In the genomic region with DNA sequence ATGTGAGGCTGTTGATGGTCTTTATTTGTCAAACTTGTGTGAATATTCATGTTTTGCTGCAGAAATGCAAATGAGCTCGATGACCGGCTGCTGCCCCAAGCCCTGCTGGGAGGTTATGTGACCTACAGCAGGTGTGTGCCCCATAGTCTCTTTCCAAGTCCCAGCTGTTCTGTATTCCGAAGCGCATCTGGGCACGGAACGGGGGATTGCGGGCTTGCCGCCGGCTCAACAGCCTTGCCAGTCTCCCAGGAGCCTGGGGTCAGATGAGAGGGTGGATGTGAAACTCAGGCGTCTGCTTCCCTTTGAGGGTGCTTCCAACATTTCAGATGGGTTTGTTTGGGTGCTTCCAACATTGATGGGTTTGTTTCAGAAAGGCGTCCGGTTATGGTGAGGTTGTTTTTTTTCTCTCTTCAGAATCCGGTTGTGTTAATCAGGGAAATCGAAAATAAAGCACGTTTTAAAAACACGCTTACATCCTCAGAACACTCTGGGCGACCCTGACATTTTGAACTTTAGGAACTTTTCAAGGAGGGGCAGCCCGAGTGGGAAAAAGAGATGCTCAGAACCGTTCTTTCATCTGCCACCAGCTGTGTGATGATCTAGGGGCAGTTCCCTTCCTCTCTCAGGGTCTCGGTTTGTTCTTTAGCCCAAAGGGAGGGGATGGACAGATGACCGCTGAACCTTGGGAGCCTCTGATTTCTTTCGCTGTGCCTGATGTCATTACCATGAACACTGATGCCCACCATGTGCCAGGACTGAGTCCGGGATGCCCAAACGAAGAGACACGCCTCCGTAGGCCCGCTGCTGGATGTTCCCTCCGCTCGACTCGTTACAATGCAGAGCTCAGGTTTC, we compare ENCODE assay signal across 8 cellular contexts. TPM values are rescaled to one million over a fixed set of nuclear protein-coding genes. Genes with fewer than 3 reads are reported as not detected.
DNase-seq lines count a peak whose midpoint lies in the region; ATAC-seq, FAIRE-seq and TF ChIP-seq lines count a peak whose summit lies in the region.

No MANE protein-coding gene starts in this region.

- BruUV-seq in GM12878 (replicated peaks; lab: Mats Ljungman, UMichigan), result no TSS peak

- no peak overlapping the region for H3K9ac ChIP-seq in GM12878 (ENCODE audit: control insufficient read depth, insufficient read depth, low read length)

- peak overlapping the region; percentile 61 for H2AFZ ChIP-seq in GM12878 (ENCODE audit: control insufficient read depth, low read depth, low read length)

- CTCF ChIA-PET in CD4-positive, alpha-beta T cell (lab: Charles Lee), result interaction anchor here (0.6 to 3.8 kb wide), 24 partner anchors 8 to 267 kb away, joined by 3 to 58 read pairs (median 3); a partner anchor contains a TSS
- CTCF ChIA-PET in GM12878 (lab: Yijun Ruan, JAX), result interaction anchor here (0.6 to 8.5 kb wide), 28 partner anchors 7 to 1211 kb away, joined by 3 to 125 read pairs (median 4); no protein-coding TSS in a partner anchor

- H3K4me3 ChIP-seq in GM12878 (peak overlapping the region; percentile 57; the same call in 1 of the 2 replicates), aorta (ENCODE audit: low read length in 2 of 2) (no peak overlapping the region)

- peaks cover 39% of the 10 kb centered on the region for H3K4me1 Mint-ChIP-seq in CD4-positive, alpha-beta T cell (ENCODE audit: low read depth)
- peaks cover 14 to 18% (median 17%) of the 10 kb centered on the region in 3 donors for H3K4me1 Mint-ChIP-seq in IgD-negative memory B cell
- H3K4me1 Mint-ChIP-seq in naive thymus-derived CD8-positive, alpha-beta T cell, result peaks cover 11 to 49% (median 34%) of the 10 kb centered on the region in 4 donors

- in situ Hi-C loops in GM12878 (cut with MboI), result no loop called here

- peaks cover 37% of the 10 kb centered on the region for H3K4me1 ChIP-seq in GM12878 (ENCODE audit: control insufficient read depth, insufficient read depth, low read length)
- H3K4me1 ChIP-seq in aorta (ENCODE audit: control insufficient read depth in 1 of 2, insufficient read depth in 2 of 2, low read length in 2 of 2), result no peaks in the 10 kb centered on the region

- WGBS in GM12878 (ENCODE audit: insufficient coverage, insufficient replicate concordance, low lambda C conversion rate, missing lambda C conversion rate), result 1% methylated on average over 30 of the region's 30 CpGs
- WGBS in aorta, 2 donors, result 4 to 5% methylated on average over 30 of the region's 30 CpGs

- peak overlapping the region; percentile 67 for H3K27ac Mint-ChIP-seq in CD4-positive, alpha-beta T cell
- peak overlapping the region; percentile 15 to 77 (median 53) for H3K27ac Mint-ChIP-seq in IgD-negative memory B cell
- peak overlapping the region in 8 of 10 donors; percentile 13 to 80 (median 56) for H3K27ac Mint-ChIP-seq in naive thymus-derived CD8-positive, alpha-beta T cell

- POLR2A ChIA-PET in CD4-positive, alpha-beta T cell (lab: Charles Lee), result interaction anchor here (0.8 to 7.8 kb wide), 9 partner anchors 17 to 261 kb away, joined by 3 to 119 read pairs (median 4); a partner anchor contains a TSS
- POLR2A ChIA-PET in GM12878 (lab: Charles Lee), result interaction anchor here (1.3 to 1.8 kb wide), 2 partner anchors 19 to 20 kb away, joined by 5 to 15 read pairs; no protein-coding TSS in a partner anchor
- POLR2A ChIA-PET in naive thymus-derived CD8-positive, alpha-beta T cell (lab: Charles Lee), result interaction anchor here (0.6 to 14.4 kb wide), 10 partner anchors 10 to 235 kb away, joined by 3 to 224 read pairs (median 4); a partner anchor contains a TSS

- H3K79me2 ChIP-seq in GM12878 (ENCODE audit: control insufficient read depth, insufficient read depth, low read length), result no peaks in the 10 kb centered on the region

- no peak for TF ChIP-seq RAD21 in GM12878 (IDR thresholded peaks at IDR 0.05; ENCODE audit: insufficient read depth, low read depth, low read length)

- SMC1A ChIA-PET in GM12878 (lab: Charles Lee; ENCODE audit: uncharacterized antibody, unreplicated experiment), result interaction anchor here (0.7 to 5.3 kb wide), 11 partner anchors 16 to 580 kb away, joined by 3 to 60 read pairs (median 5); a partner anchor contains a TSS

- no peak for DNase-seq in CD4-positive, alpha-beta T cell
- DNase-seq in GM12878 (ENCODE audit: low read depth, low spot score), result no peak
- peak in 3 of 10 donors; percentile 20 to 41 (median 29) for DNase-seq in naive thymus-derived CD8-positive, alpha-beta T cell
- no peak for DNase-seq in aorta
- no peak for DNase-seq in stimulated activated CD4-positive, alpha-beta T cell treated with anti-CD3 and anti-CD28 coated beads, Interleukin-4, amount 100 ng/mL, for 24 hours
- DNase-seq in NCI-H2227 treated with DMSO at 0.1 percent for 48 hours (lab: John Stamatoyannopoulos, UW), result no peak

- no peaks in the 10 kb centered on the region for H3K9me3 Mint-ChIP-seq in CD4-positive, alpha-beta T cell
- H3K9me3 Mint-ChIP-seq in IgD-negative memory B cell, result no peaks in the 10 kb centered on the region
- H3K9me3 Mint-ChIP-seq in naive thymus-derived CD8-positive, alpha-beta T cell, result no peaks in the 10 kb centered on the region

- H3K9me3 ChIP-seq in CD4-positive, alpha-beta T cell (ENCODE audit: control insufficient read depth, low read length), result no peaks in the 10 kb centered on the region
- H3K9me3 ChIP-seq in GM12878 (replicated peaks; ENCODE audit: control insufficient read depth, insufficient read depth, low read length) (no peaks in the 10 kb centered on the region; the same call in 2 of the 3 replicates), aorta (ENCODE audit: control insufficient read depth, low read length) (no peaks in the 10 kb centered on the region)

- no peaks in the 10 kb centered on the region for H4K20me1 ChIP-seq in GM12878 (ENCODE audit: control insufficient read depth, insufficient read depth)

- no peak overlapping the region for H3K27ac ChIP-seq in CD4-positive, alpha-beta T cell (ENCODE audit: low read depth, low read length)
- H3K27ac ChIP-seq in GM12878 (ENCODE audit: control insufficient read depth, insufficient read depth) (no peak overlapping the region), aorta (ENCODE audit: low read depth in 1 of 2, low read length in 2 of 2) (no peak overlapping the region)

- FAIRE-seq in GM12878 (lab: Jason Lieb, UNC), result no peak

- H3K36me3 ChIP-seq in GM12878 (ENCODE audit: control insufficient read depth in 2 of 2, insufficient read depth in 2 of 2, low read length in 1 of 2), result no peaks in the 10 kb centered on the region
- H3K36me3 ChIP-seq in aorta (ENCODE audit: control insufficient read depth in 1 of 2, insufficient read depth in 2 of 2, low read length in 1 of 2), result no peaks in the 10 kb centered on the region

- TF ChIP-seq EP300 in GM12878 (IDR thresholded peaks at IDR 0.05; ENCODE audit: borderline replicate concordance in 1 of 2, control insufficient read depth in 1 of 2, low read depth in 2 of 2, low read length in 2 of 2), result no peak

- H3K27me3 Mint-ChIP-seq in CD4-positive, alpha-beta T cell, result peaks cover 39% of the 10 kb centered on the region
- H3K27me3 Mint-ChIP-seq in IgD-negative memory B cell, result peaks cover 19% of the 10 kb centered on the region
- peaks cover 5 to 43% (median 10%) of the 10 kb centered on the region in 5 donors for H3K27me3 Mint-ChIP-seq in naive thymus-derived CD8-positive, alpha-beta T cell

- no peak for TF ChIP-seq POLR2A in GM12878 (IDR thresholded peaks at IDR 0.05; ENCODE audit: low read depth, low read length)

- H3K4me2 ChIP-seq in GM12878 (ENCODE audit: control insufficient read depth, insufficient read depth), result peak overlapping the region; percentile 68

- RAD21 ChIA-PET in GM12878 (lab: Charles Lee; ENCODE audit: unreplicated experiment), result interaction anchor here (0.7 to 2.7 kb wide), 9 partner anchors 7 to 259 kb away, joined by 3 to 44 read pairs (median 7); a partner anchor contains a TSS

- peaks cover 19% of the 10 kb centered on the region for H3K27me3 ChIP-seq in CD4-positive, alpha-beta T cell (ENCODE audit: control insufficient read depth, insufficient read depth, low read length)
- H3K27me3 ChIP-seq in GM12878 (replicated peaks in 1 of 2; ENCODE audit: control insufficient read depth in 2 of 2, insufficient read depth in 2 of 2, low read length in 1 of 2) (peaks cover 19 to 26% of the 10 kb centered on the region in 2 experiments; a peak in 3 of 4 replicates), aorta (ENCODE audit: control insufficient read depth in 1 of 2, insufficient read depth in 2 of 2, low read length in 1 of 2) (no peaks in the 10 kb centered on the region)

- no peaks in the 10 kb centered on the region for H3K36me3 Mint-ChIP-seq in CD4-positive, alpha-beta T cell (ENCODE audit: low read depth)
- H3K36me3 Mint-ChIP-seq in IgD-negative memory B cell, result peaks cover 2% of the 10 kb centered on the region
- peaks cover 0 to 1% (median 0%) of the 10 kb centered on the region in 3 donors for H3K36me3 Mint-ChIP-seq in naive thymus-derived CD8-positive, alpha-beta T cell

- ATAC-seq in CD4-positive, alpha-beta T cell (ENCODE audit: poor library complexity), result no peak
- ATAC-seq in GM12878 (no peak), aorta (ENCODE audit: low FRiP score) (no peak), HG02571 (IDR thresholded peaks at IDR 0.05; ENCODE audit: unreplicated experiment) (no peak)
- ATAC-seq in naive thymus-derived CD8-positive, alpha-beta T cell, result no peak

- intact Hi-C loops in CD4-positive, alpha-beta T cell (cut with DNase I, micrococcal nuclease), result loop anchor here (2.0 to 10.0 kb wide), 4 partner anchors 15 to 265 kb away; no protein-coding TSS in a partner anchor
- intact Hi-C loops in GM12878 (cut with micrococcal nuclease; ENCODE audit: unreplicated experiment), result loop anchor here (1.0 to 5.0 kb wide), 3 partner anchors 17 to 262 kb away; no protein-coding TSS in a partner anchor
- intact Hi-C loops in aorta (cut with DNase I), result loop anchor here in 1 of 2 donors (1.0 to 10.0 kb wide), 2 partner anchors 28 to 95 kb away; no protein-coding TSS in a partner anchor

- no peak for TF ChIP-seq CTCF in CD4-positive, alpha-beta T cell (IDR thresholded peaks at IDR 0.05)
- no peak for TF ChIP-seq CTCF in GM12878 (IDR thresholded peaks at IDR 0.05 in 2 of 3, conservative IDR thresholded peaks at IDR 0.05 in 1 of 3; ENCODE audit: control insufficient read depth in 2 of 3, extremely low read depth in 1 of 3, insufficient read depth in 1 of 3, low read depth in 3 of 3, low read length in 3 of 3)

- peak overlapping the region; percentile 87 for H3K4me3 Mint-ChIP-seq in CD4-positive, alpha-beta T cell
- H3K4me3 Mint-ChIP-seq in IgD-negative memory B cell, result peak overlapping the region; percentile 81 to 93 (median 81)
- peak overlapping the region; percentile 77 to 87 (median 85) for H3K4me3 Mint-ChIP-seq in naive thymus-derived CD8-positive, alpha-beta T cell

RNA-seq across cellular contexts. Expression of a gene that starts 47.8 kb away (rescaled TPM):
- total RNA-seq in CD4-positive, alpha-beta T cell, result 10 to 100 TPM; 63.0 to 64.9 TPM
- polyA plus RNA-seq in IgD-negative memory B cell, result 80.0 TPM
- 37.2 and 37.7 TPM in 2 replicates for total RNA-seq in GM12878 (2013; cell fraction: nucleolus; rRNA removed)
- total RNA-seq in GM12878 (2014; rRNA removed), result 85.7 and 95.9 TPM in 2 replicates
- 101 and 104 TPM in 2 replicates for total RNA-seq in GM12878 (2014; rRNA removed; fragmentation: Illumina TruSeq; extraction: Trizol)
- 80.4 and 87.7 TPM in 2 replicates for total RNA-seq in GM12878 (2021)
- 62.4 TPM for polyA plus RNA-seq in GM12878 (2011; ENCODE audit: low read depth)
- 125 and 185 TPM in 2 replicates for polyA plus RNA-seq in GM12878 (2011; rRNA removed)
- 70.6 and 83.1 TPM in 2 replicates for polyA plus RNA-seq in GM12878 (2011; cell fraction: cytosol; rRNA removed)
- 64.0 and 81.7 TPM in 2 replicates for polyA plus RNA-seq in GM12878 (2011; cell fraction: nucleus; rRNA removed)
- polyA plus RNA-seq in GM12878 (2012), result 65.3 and 84.1 TPM in 2 replicates
- polyA plus RNA-seq in GM12878 (2014; fragmentation: Illumina TruSeq; extraction: Trizol), result 169 and 200 TPM in 2 replicates
- 100 to 1,000 TPM; 127 to 135 TPM for polyA plus RNA-seq in GM12878 (2014; fragmentation: Nextera tagmentation; extraction: Ambion mirVana)
- polyA plus RNA-seq in GM12878 (2014; rRNA removed), result 67.4 and 79.1 TPM in 2 replicates
- 100 to 1,000 TPM; 182 to 189 TPM for polyA plus RNA-seq in GM12878 (2016; fragmentation: Nextera tagmentation; extraction: Ambion mirVana)
- polyA minus RNA-seq in GM12878 (2011; rRNA and poly(A)+ RNA removed), result 40.2 and 51.5 TPM in 2 replicates
- 12.5 and 15.9 TPM in 2 replicates for polyA minus RNA-seq in GM12878 (2011; cell fraction: cytosol; rRNA and poly(A)+ RNA removed)
- polyA minus RNA-seq in GM12878 (2011; cell fraction: nucleus; rRNA and poly(A)+ RNA removed), result 20.1 and 27.3 TPM in 2 replicates
- 10 to 100 TPM; 72.4 to 72.7 TPM for total RNA-seq in naive thymus-derived CD8-positive, alpha-beta T cell
- polyA plus RNA-seq in naive thymus-derived CD8-positive, alpha-beta T cell, result 100 to 1,000 TPM in 1 of 3 donors, 10 to 100 TPM in 2; 89.0 to 125 (median 94.6) TPM
- total RNA-seq in aorta, result 10 to 100 TPM; 32.4 to 47.9 TPM
- 10 to 100 TPM; 51.5 to 75.3 TPM for polyA plus RNA-seq in aorta
